ENCODE assay signal across 9 cellular contexts in genomic region chr4:2799971-2800690, GRCh38. TPM values are rescaled to one million over a fixed set of nuclear protein-coding genes. Genes with fewer than 3 reads are reported as not detected.
DNase-seq lines count a peak whose midpoint lies in the region; ATAC-seq and TF ChIP-seq lines count a peak whose summit lies in the region.
"Had no signal": no experiment of that assay in that cellular context is flagged by ENCODE, and none has a peak within 500 bp of the region (broad histone marks: within the 10 kb centered on the region; RNA-seq: fewer than 3 reads in every experiment).

No MANE protein-coding gene starts in this region.

- H3K36me3 Mint-ChIP-seq in natural killer cell treated with Interleukin-12 subunit alpha and Interleukin-12 subunit beta and Interleukin-15 and Interleukin-18, amount 100 ng/mL, for 72 hours = no peaks in the 10 kb centered on the region

- peak overlapping the region; percentile 100 for H3K4me2 ChIP-seq in BLaER1
- H3K4me2 ChIP-seq in PC-9 = peak overlapping the region; percentile 72
- H3K4me2 ChIP-seq in MM.1S (ENCODE audit: low read depth, low read length) = no peak overlapping the region

- CTCF ChIA-PET in PC-9 (lab: Charles Lee) = interaction anchor here (1.3 kb wide), 1 partner anchor 9 kb away, joined by 4 read pairs; no protein-coding TSS in a partner anchor

- DNase-seq in PC-9 (peak in 1 of 2 experiments; percentile 52), NCI-H526 treated with DMSO at 0.1 percent for 48 hours (lab: John Stamatoyannopoulos, UW) (no peak), MM.1S (no peak)
- peak; percentile 60 for DNase-seq in natural killer cell treated with Interleukin-12 subunit alpha and Interleukin-12 subunit beta and Interleukin-15 and Interleukin-18, amount 100 ng/mL, for 72 hours (ENCODE audit: low spot score)
- DNase-seq: RPMI8226 had no signal

- no peaks in the 10 kb centered on the region for H3K9me2 ChIP-seq in PC-9 (ENCODE audit: insufficient read depth)
- no peaks in the 10 kb centered on the region for H3K9me2 ChIP-seq in MM.1S (replicated peaks; ENCODE audit: insufficient read depth, low read length)

- H4K20me1 ChIP-seq in BLaER1 (peaks cover 9% of the 10 kb centered on the region; the same call in 1 of the 2 replicates), PC-9 (ENCODE audit: insufficient read depth) (no peaks in the 10 kb centered on the region), MM.1S (ENCODE audit: insufficient read depth, low read length) (no peaks in the 10 kb centered on the region)

- H2AFZ ChIP-seq in PC-9 = no peak overlapping the region
- H2AFZ ChIP-seq in MM.1S (ENCODE audit: low read length) = no peak overlapping the region

- no peak for ATAC-seq in natural killer cell treated with Interleukin-12 subunit alpha and Interleukin-12 subunit beta and Interleukin-15 and Interleukin-18, amount 100 ng/mL, for 72 hours
- ATAC-seq in GM21737 (IDR thresholded peaks at IDR 0.05; ENCODE audit: unreplicated experiment) (no peak), HG03520 (IDR thresholded peaks at IDR 0.05; ENCODE audit: unreplicated experiment) (no peak)

- TF ChIP-seq CTCF in PC-9 (conservative IDR thresholded peaks at IDR 0.05) (no peak), MM.1S (IDR thresholded peaks at IDR 0.05; ENCODE audit: low read length) (no peak)

- H3F3A ChIP-seq in PC-9 (ENCODE audit: insufficient read depth, low read depth) = peaks cover 30% of the 10 kb centered on the region
- H3F3A ChIP-seq in MM.1S (ENCODE audit: insufficient read depth, low read length) = no peaks in the 10 kb centered on the region

- H3K27me3 ChIP-seq in BLaER1 = no peaks in the 10 kb centered on the region
- H3K27me3 ChIP-seq in PC-9 (ENCODE audit: insufficient read depth, low read depth) = no peaks in the 10 kb centered on the region
- H3K27me3 ChIP-seq in duodenal mucosa (ENCODE audit: control insufficient read depth in 1 of 2, insufficient read depth in 2 of 2, low read length in 2 of 2) = no peaks in the 10 kb centered on the region
- H3K27me3 ChIP-seq in MM.1S (replicated peaks; ENCODE audit: insufficient read depth, low read length) = no peaks in the 10 kb centered on the region

- H3K79me2 ChIP-seq in PC-9 (ENCODE audit: low read depth) (peaks cover 5% of the 10 kb centered on the region; the same call in 1 of the 2 replicates), MM.1S (ENCODE audit: low read length) (no peaks in the 10 kb centered on the region)

- H3K4me3 ChIP-seq in BLaER1 (peak overlapping the region; percentile 60), PC-9 (no peak overlapping the region), duodenal mucosa (ENCODE audit: low read depth in 1 of 2, low read length in 2 of 2) (peak overlapping the region; percentile 10 to 26), MM.1S (ENCODE audit: low read length) (no peak overlapping the region)

- H3K4me3 Mint-ChIP-seq in natural killer cell treated with Interleukin-12 subunit alpha and Interleukin-12 subunit beta and Interleukin-15 and Interleukin-18, amount 100 ng/mL, for 72 hours = no peak overlapping the region

- H3K27ac Mint-ChIP-seq in natural killer cell treated with Interleukin-12 subunit alpha and Interleukin-12 subunit beta and Interleukin-15 and Interleukin-18, amount 100 ng/mL, for 72 hours = peak overlapping the region in 1 of 2 donors; percentile 70

- H3K27ac ChIP-seq in BLaER1 (peak overlapping the region; percentile 85), PC-9 (no peak overlapping the region), duodenal mucosa (ENCODE audit: low read depth, low read length) (peak overlapping the region; percentile 66), MM.1S (ENCODE audit: low read length) (no peak overlapping the region)

- intact Hi-C loops in PC-9 (cut with micrococcal nuclease; ENCODE audit: unreplicated experiment) = loop anchor here (2.0 kb wide), 2 partner anchors 43 to 685 kb away; partner anchors contain the start of gene TNIP2

- H3K4me1 Mint-ChIP-seq in natural killer cell treated with Interleukin-12 subunit alpha and Interleukin-12 subunit beta and Interleukin-15 and Interleukin-18, amount 100 ng/mL, for 72 hours (ENCODE audit: low read depth in 2 of 2) = peaks cover 13 to 21% of the 10 kb centered on the region in 2 donors

- H3K9me3 ChIP-seq in BLaER1 (no peaks in the 10 kb centered on the region), PC-9 (ENCODE audit: insufficient read depth, low read depth) (no peaks in the 10 kb centered on the region), duodenal mucosa (ENCODE audit: control insufficient read depth in 1 of 2, low read length in 2 of 2) (no peaks in the 10 kb centered on the region), MM.1S (replicated peaks; ENCODE audit: insufficient read depth, low read length) (no peaks in the 10 kb centered on the region)

- no peaks in the 10 kb centered on the region for H3K27me3 Mint-ChIP-seq in natural killer cell treated with Interleukin-12 subunit alpha and Interleukin-12 subunit beta and Interleukin-15 and Interleukin-18, amount 100 ng/mL, for 72 hours

- H3K9me3 Mint-ChIP-seq in natural killer cell treated with Interleukin-12 subunit alpha and Interleukin-12 subunit beta and Interleukin-15 and Interleukin-18, amount 100 ng/mL, for 72 hours = no peaks in the 10 kb centered on the region

- BruUV-seq in PC-9 (replicated peaks; lab: Mats Ljungman, UMichigan) = no TSS peak

- POLR2A ChIA-PET in PC-9 (lab: Charles Lee; ENCODE audit: unreplicated experiment) = interaction anchor here (0.7 kb wide), 1 partner anchor 151 kb away, joined by 8 read pairs; no protein-coding TSS in a partner anchor

- H3K36me3 ChIP-seq in BLaER1 (no peaks in the 10 kb centered on the region), PC-9 (ENCODE audit: low read depth) (no peaks in the 10 kb centered on the region), duodenal mucosa (ENCODE audit: control insufficient read depth in 1 of 2, insufficient read depth in 2 of 2, low read length in 2 of 2) (peaks cover 0 to 3% of the 10 kb centered on the region in 2 donors), MM.1S (replicated peaks; ENCODE audit: insufficient read depth, low read length) (no peaks in the 10 kb centered on the region)

- H3K9ac ChIP-seq in BLaER1 (peak overlapping the region; percentile 73), duodenal mucosa (ENCODE audit: low read depth in 1 of 2, low read length in 2 of 2) (peak overlapping the region; percentile 38 to 46), MM.1S (ENCODE audit: low read length) (no peak overlapping the region)

- H3K4me1 ChIP-seq in BLaER1 (peaks cover 98% of the 10 kb centered on the region), PC-9 (replicated peaks; ENCODE audit: insufficient read depth) (peaks cover 78% of the 10 kb centered on the region), duodenal mucosa (ENCODE audit: control insufficient read depth in 1 of 2, insufficient read depth in 2 of 2, low read length in 2 of 2) (peaks cover 80 to 91% of the 10 kb centered on the region in 2 donors), MM.1S (ENCODE audit: low read length) (0 out of 2 replicates have a peak, but pooled peaks cover 8% of the 10 kb centered on the region)

RNA-seq across cellular contexts. Expression of gene SH3BP2, which starts 7.2 kb away (rescaled TPM):
- total RNA-seq in PC-9 (2021) = 40.4 and 54.0 TPM in 2 replicates
- 100 to 1,000 TPM; 121 to 129 TPM for total RNA-seq in natural killer cell treated with Interleukin-12 subunit alpha and Interleukin-12 subunit beta and Interleukin-15 and Interleukin-18, amount 100 ng/mL, for 72 hours

RNA-seq across cellular contexts. Expression of gene ADD1, which starts 43.5 kb away (rescaled TPM):
- total RNA-seq in PC-9 (2021) = 178 and 181 TPM in 2 replicates
- 100 to 1,000 TPM; 259 to 291 TPM for total RNA-seq in natural killer cell treated with Interleukin-12 subunit alpha and Interleukin-12 subunit beta and Interleukin-15 and Interleukin-18, amount 100 ng/mL, for 72 hours

RNA-seq across cellular contexts. Expression of gene TNIP2, which starts 44.0 kb away (rescaled TPM):
- 37.1 and 44.8 TPM in 2 replicates for total RNA-seq in PC-9 (2021)
- total RNA-seq in natural killer cell treated with Interleukin-12 subunit alpha and Interleukin-12 subunit beta and Interleukin-15 and Interleukin-18, amount 100 ng/mL, for 72 hours = 10 to 100 TPM; 80.9 to 89.3 TPM

Comparison
In these comparisons a context has a peak if more than half of its experiments do, and no peak if none do; other contexts are left out.
1. H3K27ac ChIP-seq: peak in BLaER1 (single experiment) and duodenal mucosa (single experiment); none in PC-9 (single experiment) and MM.1S (single experiment).
2. H3K4me3 ChIP-seq: peak in BLaER1 (single experiment) and duodenal mucosa (2 of 2); none in PC-9 (single experiment) and MM.1S (single experiment).